1 cellular context compared by ENCODE assay signal in the genomic region with DNA sequence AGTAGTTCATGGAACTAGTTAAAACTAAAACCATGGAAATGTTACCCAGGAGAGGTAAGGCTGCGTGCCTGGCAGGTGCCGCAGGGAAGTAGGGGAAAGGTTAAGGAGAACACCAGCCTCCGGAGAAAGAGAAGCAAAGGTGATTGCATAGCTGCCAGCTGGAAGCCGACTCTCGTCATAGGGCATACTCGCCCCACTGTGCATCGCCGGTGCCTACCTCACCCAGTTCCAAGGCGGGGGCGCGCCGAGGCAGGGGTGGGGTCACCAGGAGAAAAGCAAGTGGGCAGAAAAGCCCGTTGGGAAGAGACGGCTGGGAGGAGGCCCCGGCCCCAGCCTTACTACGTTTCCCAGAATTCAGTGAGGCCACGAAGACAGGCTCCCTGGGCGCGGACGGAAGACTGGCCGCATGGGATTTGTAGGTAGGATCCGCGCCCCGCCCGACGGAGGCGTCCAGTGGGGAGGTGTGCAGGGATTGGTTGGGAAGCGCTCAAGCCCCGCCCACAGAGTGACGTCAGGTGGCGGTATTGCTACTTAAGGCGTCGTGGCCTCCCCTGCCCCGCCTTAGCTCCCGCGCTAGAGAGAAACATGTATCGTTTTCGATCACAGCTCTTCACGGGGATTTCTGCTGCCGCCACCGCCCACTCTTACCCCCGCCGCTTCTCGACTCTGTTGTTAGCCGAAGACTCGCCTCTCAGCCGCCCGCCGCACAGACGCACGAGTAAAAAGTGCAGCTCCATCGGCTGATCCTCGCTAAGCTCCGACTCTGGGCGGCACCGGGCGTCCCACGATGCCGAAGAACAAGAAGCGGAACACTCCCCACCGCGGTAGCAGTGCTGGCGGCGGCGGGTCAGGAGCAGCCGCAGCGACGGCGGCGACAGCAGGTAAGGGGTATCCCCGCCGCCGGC.
TF ChIP-seq lines count a peak whose summit lies in the region.

A gene with protein sequence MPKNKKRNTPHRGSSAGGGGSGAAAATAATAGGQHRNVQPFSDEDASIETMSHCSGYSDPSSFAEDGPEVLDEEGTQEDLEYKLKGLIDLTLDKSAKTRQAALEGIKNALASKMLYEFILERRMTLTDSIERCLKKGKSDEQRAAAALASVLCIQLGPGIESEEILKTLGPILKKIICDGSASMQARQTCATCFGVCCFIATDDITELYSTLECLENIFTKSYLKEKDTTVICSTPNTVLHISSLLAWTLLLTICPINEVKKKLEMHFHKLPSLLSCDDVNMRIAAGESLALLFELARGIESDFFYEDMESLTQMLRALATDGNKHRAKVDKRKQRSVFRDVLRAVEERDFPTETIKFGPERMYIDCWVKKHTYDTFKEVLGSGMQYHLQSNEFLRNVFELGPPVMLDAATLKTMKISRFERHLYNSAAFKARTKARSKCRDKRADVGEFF (plus strand): TSS at position 559 of the 905 bp plus-strand sequence. CDS start 229 bp downstream, at position 788.

TF ChIP-seq in HepG2, 621 proteins besides CTCF, POLR2A, EP300 and RAD21 (continued from another document and continues in another):
- TF ChIP-seq CHD4 (IDR thresholded peaks at IDR 0.05; ENCODE audit: borderline replicate concordance, low read length) (peak; percentile 7; the same call in 1 of the 2 replicates), ZNF569 (CRISPR knock-in tag; IDR thresholded peaks at IDR 0.05; ENCODE audit: borderline replicate concordance) (no peak), HCFC1 (IDR thresholded peaks at IDR 0.05; ENCODE audit: low read depth, low read length) (peak; percentile 85), SOX6 (IDR thresholded peaks at IDR 0.05) (no peak), SOX6 (CRISPR knock-in tag; IDR thresholded peaks at IDR 0.05) (no peak), XBP1 (CRISPR knock-in tag; IDR thresholded peaks at IDR 0.05) (no peak), HDAC1 (CRISPR knock-in tag; IDR thresholded peaks at IDR 0.05) (no peak; the same call in none of the 2 replicates), CREM (IDR thresholded peaks at IDR 0.05) (peak; percentile 91), CREM (CRISPR knock-in tag; IDR thresholded peaks at IDR 0.05) (peak; percentile 31; the same call in 1 of the 2 replicates), ZNF20 (CRISPR knock-in tag; IDR thresholded peaks at IDR 0.05) (no peak), ZNF563 (CRISPR knock-in tag; IDR thresholded peaks at IDR 0.05) (peak; percentile 49; the same call in 1 of the 2 replicates), SCMH1 (CRISPR knock-in tag; IDR thresholded peaks at IDR 0.05; ENCODE audit: borderline replicate concordance) (no peak), ZNF292 (CRISPR knock-in tag; IDR thresholded peaks at IDR 0.05; ENCODE audit: borderline replicate concordance, low read depth) (peak; percentile 40; the same call in 1 of the 2 replicates), SRSF4 (IDR thresholded peaks at IDR 0.05; ENCODE audit: low read depth, low read length, poor library complexity, severe bottlenecking) (no peak), ZFP82 (CRISPR knock-in tag; IDR thresholded peaks at IDR 0.05; ENCODE audit: borderline replicate concordance) (peak; percentile 6; the same call in 1 of the 2 replicates), ZNF256 (CRISPR knock-in tag; conservative IDR thresholded peaks at IDR 0.05) (0 out of 2 replicates have a peak, but pooled peaks have one; percentile 45), PHF21A (CRISPR knock-in tag; IDR thresholded peaks at IDR 0.05) (no peak), STAG1 (CRISPR knock-in tag; IDR thresholded peaks at IDR 0.05) (no peak), KAT2B (IDR thresholded peaks at IDR 0.05; ENCODE audit: borderline replicate concordance, low read depth, low read length) (no peak), ZNF768 (CRISPR knock-in tag; IDR thresholded peaks at IDR 0.05) (no peak), ZNF263 (CRISPR knock-in tag; IDR thresholded peaks at IDR 0.05) (no peak; the same call in 1 of the 2 replicates), ATAD3A (CRISPR knock-in tag; IDR thresholded peaks at IDR 0.05) (no peak), ZNF878 (CRISPR knock-in tag; IDR thresholded peaks at IDR 0.05) (no peak), ZMYM3 (CRISPR knock-in tag; IDR thresholded peaks at IDR 0.05) (peak; percentile 57; the same call in 1 of the 2 replicates), ZEB1 (IDR thresholded peaks at IDR 0.05; ENCODE audit: insufficient replicate concordance, low read depth) (peak; percentile 37), ZNF207 (IDR thresholded peaks at IDR 0.05; ENCODE audit: borderline replicate concordance) (no peak), NR2F6 (IDR thresholded peaks at IDR 0.05) (no peak), NR2F6 (CRISPR knock-in tag; IDR thresholded peaks at IDR 0.05) (no peak; the same call in 1 of the 2 replicates), POLR2G (IDR thresholded peaks at IDR 0.05; ENCODE audit: low read depth, low read length) (peak; percentile 99), SNAI1 (CRISPR knock-in tag; IDR thresholded peaks at IDR 0.05; ENCODE audit: borderline replicate concordance) (0 out of 2 replicates have a peak, but pooled peaks have one; percentile 19), ZNF777 (CRISPR knock-in tag; IDR thresholded peaks at IDR 0.05) (no peak), MBNL3 (CRISPR knock-in tag; conservative IDR thresholded peaks at IDR 0.05) (no peak), ZKSCAN8 (CRISPR knock-in tag; IDR thresholded peaks at IDR 0.05; ENCODE audit: borderline replicate concordance) (peak; percentile 18; the same call in 1 of the 2 replicates), CBFB (CRISPR knock-in tag; IDR thresholded peaks at IDR 0.05) (no peak; the same call in 1 of the 2 replicates), ZNF790 (CRISPR knock-in tag; IDR thresholded peaks at IDR 0.05; ENCODE audit: borderline replicate concordance) (no peak), ZNF33B (CRISPR knock-in tag; IDR thresholded peaks at IDR 0.05) (0 out of 2 replicates have a peak, but pooled peaks have one; percentile 12), EEA1 (CRISPR knock-in tag; IDR thresholded peaks at IDR 0.05; ENCODE audit: borderline replicate concordance) (no peak), ZNF549 (CRISPR knock-in tag; IDR thresholded peaks at IDR 0.05) (no peak), RBM39 (IDR thresholded peaks at IDR 0.05; ENCODE audit: low read depth, low read length, poor library complexity, severe bottlenecking) (peak; percentile 62)
- TF ChIP-seq, protein P1, sequence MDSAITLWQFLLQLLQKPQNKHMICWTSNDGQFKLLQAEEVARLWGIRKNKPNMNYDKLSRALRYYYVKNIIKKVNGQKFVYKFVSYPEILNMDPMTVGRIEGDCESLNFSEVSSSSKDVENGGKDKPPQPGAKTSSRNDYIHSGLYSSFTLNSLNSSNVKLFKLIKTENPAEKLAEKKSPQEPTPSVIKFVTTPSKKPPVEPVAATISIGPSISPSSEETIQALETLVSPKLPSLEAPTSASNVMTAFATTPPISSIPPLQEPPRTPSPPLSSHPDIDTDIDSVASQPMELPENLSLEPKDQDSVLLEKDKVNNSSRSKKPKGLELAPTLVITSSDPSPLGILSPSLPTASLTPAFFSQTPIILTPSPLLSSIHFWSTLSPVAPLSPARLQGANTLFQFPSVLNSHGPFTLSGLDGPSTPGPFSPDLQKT (CRISPR knock-in tag; IDR thresholded peaks at IDR 0.05; ENCODE audit: borderline replicate concordance): no peak
- TF ChIP-seq, protein P2, sequence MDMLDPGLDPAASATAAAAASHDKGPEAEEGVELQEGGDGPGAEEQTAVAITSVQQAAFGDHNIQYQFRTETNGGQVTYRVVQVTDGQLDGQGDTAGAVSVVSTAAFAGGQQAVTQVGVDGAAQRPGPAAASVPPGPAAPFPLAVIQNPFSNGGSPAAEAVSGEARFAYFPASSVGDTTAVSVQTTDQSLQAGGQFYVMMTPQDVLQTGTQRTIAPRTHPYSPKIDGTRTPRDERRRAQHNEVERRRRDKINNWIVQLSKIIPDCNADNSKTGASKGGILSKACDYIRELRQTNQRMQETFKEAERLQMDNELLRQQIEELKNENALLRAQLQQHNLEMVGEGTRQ (IDR thresholded peaks at IDR 0.05; ENCODE audit: low read depth, low read length): no peak
- TF ChIP-seq, protein P2 (CRISPR knock-in tag; IDR thresholded peaks at IDR 0.05; ENCODE audit: borderline replicate concordance): no peak
- TF ChIP-seq, protein P3, sequence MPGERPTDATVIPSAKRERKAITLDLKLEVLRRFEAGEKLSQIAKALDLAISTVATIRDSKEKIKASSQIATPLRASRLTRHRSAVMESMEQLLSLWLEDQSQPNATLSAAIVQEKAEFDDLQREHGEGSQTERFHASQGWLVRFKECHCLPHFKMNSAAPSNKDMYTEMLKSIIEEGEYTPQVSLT (CRISPR knock-in tag; IDR thresholded peaks at IDR 0.05; ENCODE audit: borderline replicate concordance, low read depth): no peak
- TF ChIP-seq, protein P4, sequence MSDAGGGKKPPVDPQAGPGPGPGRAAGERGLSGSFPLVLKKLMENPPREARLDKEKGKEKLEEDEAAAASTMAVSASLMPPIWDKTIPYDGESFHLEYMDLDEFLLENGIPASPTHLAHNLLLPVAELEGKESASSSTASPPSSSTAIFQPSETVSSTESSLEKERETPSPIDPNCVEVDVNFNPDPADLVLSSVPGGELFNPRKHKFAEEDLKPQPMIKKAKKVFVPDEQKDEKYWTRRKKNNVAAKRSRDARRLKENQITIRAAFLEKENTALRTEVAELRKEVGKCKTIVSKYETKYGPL (CRISPR knock-in tag; IDR thresholded peaks at IDR 0.05): no peak
- TF ChIP-seq, protein P5, sequence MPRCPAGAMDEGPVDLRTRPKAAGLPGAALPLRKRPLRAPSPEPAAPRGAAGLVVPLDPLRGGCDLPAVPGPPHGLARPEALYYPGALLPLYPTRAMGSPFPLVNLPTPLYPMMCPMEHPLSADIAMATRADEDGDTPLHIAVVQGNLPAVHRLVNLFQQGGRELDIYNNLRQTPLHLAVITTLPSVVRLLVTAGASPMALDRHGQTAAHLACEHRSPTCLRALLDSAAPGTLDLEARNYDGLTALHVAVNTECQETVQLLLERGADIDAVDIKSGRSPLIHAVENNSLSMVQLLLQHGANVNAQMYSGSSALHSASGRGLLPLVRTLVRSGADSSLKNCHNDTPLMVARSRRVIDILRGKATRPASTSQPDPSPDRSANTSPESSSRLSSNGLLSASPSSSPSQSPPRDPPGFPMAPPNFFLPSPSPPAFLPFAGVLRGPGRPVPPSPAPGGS (CRISPR knock-in tag; IDR thresholded peaks at IDR 0.05): no peak
- TF ChIP-seq, protein P6, sequence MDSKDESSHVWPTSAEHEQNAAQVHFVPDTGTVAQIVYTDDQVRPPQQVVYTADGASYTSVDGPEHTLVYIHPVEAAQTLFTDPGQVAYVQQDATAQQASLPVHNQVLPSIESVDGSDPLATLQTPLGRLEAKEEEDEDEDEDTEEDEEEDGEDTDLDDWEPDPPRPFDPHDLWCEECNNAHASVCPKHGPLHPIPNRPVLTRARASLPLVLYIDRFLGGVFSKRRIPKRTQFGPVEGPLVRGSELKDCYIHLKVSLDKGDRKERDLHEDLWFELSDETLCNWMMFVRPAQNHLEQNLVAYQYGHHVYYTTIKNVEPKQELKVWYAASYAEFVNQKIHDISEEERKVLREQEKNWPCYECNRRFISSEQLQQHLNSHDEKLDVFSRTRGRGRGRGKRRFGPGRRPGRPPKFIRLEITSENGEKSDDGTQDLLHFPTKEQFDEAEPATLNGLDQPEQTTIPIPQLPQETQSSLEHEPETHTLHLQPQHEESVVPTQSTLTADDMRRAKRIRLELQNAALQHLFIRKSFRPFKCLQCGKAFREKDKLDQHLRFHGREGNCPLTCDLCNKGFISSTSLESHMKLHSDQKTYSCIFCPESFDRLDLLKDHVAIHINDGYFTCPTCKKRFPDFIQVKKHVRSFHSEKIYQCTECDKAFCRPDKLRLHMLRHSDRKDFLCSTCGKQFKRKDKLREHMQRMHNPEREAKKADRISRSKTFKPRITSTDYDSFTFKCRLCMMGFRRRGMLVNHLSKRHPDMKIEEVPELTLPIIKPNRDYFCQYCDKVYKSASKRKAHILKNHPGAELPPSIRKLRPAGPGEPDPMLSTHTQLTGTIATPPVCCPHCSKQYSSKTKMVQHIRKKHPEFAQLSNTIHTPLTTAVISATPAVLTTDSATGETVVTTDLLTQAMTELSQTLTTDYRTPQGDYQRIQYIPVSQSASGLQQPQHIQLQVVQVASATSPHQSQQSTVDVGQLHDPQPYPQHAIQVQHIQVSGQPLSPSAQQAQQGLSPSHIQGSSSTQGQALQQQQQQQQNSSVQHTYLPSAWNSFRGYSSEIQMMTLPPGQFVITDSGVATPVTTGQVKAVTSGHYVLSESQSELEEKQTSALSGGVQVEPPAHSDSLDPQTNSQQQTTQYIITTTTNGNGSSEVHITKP (CRISPR knock-in tag; IDR thresholded peaks at IDR 0.05; ENCODE audit: low read depth): no peak
- TF ChIP-seq, protein P7, sequence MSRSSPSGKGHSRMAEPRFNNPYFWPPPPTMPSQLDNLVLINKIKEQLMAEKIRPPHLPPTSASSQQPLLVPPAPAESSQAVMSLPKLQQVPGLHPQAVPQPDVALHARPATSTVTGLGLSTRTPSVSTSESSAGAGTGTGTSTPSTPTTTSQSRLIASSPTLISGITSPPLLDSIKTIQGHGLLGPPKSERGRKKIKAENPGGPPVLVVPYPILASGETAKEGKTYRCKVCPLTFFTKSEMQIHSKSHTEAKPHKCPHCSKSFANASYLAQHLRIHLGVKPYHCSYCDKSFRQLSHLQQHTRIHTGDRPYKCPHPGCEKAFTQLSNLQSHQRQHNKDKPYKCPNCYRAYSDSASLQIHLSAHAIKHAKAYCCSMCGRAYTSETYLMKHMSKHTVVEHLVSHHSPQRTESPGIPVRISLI (CRISPR knock-in tag; IDR thresholded peaks at IDR 0.05; ENCODE audit: borderline replicate concordance): no peak
- TF ChIP-seq, protein P8, sequence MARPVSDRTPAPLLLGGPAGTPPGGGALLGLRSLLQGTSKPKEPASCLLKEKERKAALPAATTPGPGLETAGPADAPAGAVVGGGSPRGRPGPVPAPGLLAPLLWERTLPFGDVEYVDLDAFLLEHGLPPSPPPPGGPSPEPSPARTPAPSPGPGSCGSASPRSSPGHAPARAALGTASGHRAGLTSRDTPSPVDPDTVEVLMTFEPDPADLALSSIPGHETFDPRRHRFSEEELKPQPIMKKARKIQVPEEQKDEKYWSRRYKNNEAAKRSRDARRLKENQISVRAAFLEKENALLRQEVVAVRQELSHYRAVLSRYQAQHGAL (CRISPR knock-in tag; IDR thresholded peaks at IDR 0.05; ENCODE audit: not compliant biosample characterization): no peak
- TF ChIP-seq, protein P9, sequence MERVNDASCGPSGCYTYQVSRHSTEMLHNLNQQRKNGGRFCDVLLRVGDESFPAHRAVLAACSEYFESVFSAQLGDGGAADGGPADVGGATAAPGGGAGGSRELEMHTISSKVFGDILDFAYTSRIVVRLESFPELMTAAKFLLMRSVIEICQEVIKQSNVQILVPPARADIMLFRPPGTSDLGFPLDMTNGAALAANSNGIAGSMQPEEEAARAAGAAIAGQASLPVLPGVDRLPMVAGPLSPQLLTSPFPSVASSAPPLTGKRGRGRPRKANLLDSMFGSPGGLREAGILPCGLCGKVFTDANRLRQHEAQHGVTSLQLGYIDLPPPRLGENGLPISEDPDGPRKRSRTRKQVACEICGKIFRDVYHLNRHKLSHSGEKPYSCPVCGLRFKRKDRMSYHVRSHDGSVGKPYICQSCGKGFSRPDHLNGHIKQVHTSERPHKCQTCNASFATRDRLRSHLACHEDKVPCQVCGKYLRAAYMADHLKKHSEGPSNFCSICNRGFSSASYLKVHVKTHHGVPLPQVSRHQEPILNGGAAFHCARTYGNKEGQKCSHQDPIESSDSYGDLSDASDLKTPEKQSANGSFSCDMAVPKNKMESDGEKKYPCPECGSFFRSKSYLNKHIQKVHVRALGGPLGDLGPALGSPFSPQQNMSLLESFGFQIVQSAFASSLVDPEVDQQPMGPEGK (CRISPR knock-in tag; IDR thresholded peaks at IDR 0.05): peak; percentile 70; the same call in 1 of the 2 replicates
